In genomic region chr7:63968629-63969028, GRCh38 we compare ENCODE assay signal across 39 cellular contexts. TPM values are rescaled to one million over a fixed set of nuclear protein-coding genes. Genes with fewer than 3 reads are reported as not detected.
"Had no signal": no experiment of that assay in that cellular context is flagged by ENCODE, and none has a peak within 500 bp of the region (broad histone marks: within the 10 kb centered on the region; RNA-seq: fewer than 3 reads in every experiment).

No MANE protein-coding gene starts in this region.

- H3K27me3 ChIP-seq: MG63 had no signal

- H3K36me3 ChIP-seq: MG63 had no signal

- H3K4me3 ChIP-seq: MG63 had no signal

- H3K9me3 ChIP-seq: MG63 had no signal

- DNase-seq: Karpas-422, Kasumi-1, MG63, MM.1S, MV-4-11, NCI-H1048, NCI-H1092, NCI-H1092 treated with DMSO at 0.1 percent for 48 hours, NCI-H1105, NCI-H1105 treated with DMSO at 0.1 percent for 48 hours, NCI-H1417, NCI-H1417 treated with DMSO at 0.1 percent for 48 hours, NCI-H1436, NCI-H1436 treated with DMSO at 0.1 percent for 48 hours, NCI-H146, NCI-H1694, NCI-H1694 treated with DMSO at 0.1 percent for 48 hours, NCI-H187, NCI-H187 treated with DMSO at 0.1 percent for 48 hours, NCI-H1930, NCI-H2029, NCI-H2029 treated with DMSO at 0.1 percent for 48 hours, NCI-H2081, NCI-H2081 treated with DMSO at 0.1 percent for 48 hours, NCI-H2107, NCI-H2171, NCI-H2171 treated with DMSO at 0.1 percent for 48 hours, NCI-H2227 treated with DMSO at 0.1 percent for 48 hours, NCI-H226, NCI-H446, NCI-H446 treated with DMSO at 0.1 percent for 48 hours, NCI-H510A, NCI-H510A treated with DMSO at 0.1 percent for 48 hours, NCI-H524, NCI-H524 treated with DMSO at 0.1 percent for 48 hours had no signal

RNA-seq across cellular contexts. Expression of gene ZNF722, which starts 30.0 kb away (rescaled TPM):
- total RNA-seq: LHCN-M2, M059J, MCF 10A, NCI-H460 had no signal
